In the genomic region with DNA sequence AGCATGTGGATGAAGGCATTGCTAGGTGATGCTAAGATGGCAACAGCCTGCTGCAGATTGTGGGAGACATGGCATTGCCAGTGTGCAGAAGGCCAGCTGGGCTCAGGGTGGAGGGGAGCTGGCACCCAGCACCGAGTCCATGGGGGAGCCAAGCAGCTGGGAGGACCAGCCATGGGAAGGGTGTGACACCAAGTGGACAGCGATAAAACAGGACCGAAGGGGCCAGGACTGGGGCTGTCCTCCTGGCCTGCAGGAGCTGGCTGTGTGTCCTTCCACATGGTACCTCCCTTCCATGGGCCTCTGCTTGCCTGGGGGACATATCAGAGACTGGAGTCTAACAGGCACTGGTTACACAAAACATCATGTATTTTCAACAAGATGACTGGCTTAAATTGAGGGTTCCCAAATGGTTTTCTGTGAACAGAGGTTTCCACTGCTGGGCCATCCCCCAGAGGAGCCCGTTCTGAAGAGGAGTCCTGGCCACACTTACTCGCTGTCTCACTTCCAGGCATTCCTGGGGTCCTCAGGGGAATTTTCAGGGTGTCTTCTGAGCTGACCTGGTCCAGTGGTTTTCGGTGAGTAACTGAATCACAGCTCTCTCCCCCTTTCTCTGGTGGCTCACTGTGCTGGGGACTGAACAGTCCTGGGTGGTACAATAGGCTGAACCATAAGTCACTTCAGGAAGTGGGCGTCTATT, we compare ENCODE assay signal across 1 cellular context.
TF ChIP-seq lines count a peak whose summit lies in the region.

No MANE protein-coding gene starts in this region.

TF ChIP-seq in GM23338, 12 proteins besides CTCF, POLR2A, EP300 and RAD21:
- TF ChIP-seq, protein P1, sequence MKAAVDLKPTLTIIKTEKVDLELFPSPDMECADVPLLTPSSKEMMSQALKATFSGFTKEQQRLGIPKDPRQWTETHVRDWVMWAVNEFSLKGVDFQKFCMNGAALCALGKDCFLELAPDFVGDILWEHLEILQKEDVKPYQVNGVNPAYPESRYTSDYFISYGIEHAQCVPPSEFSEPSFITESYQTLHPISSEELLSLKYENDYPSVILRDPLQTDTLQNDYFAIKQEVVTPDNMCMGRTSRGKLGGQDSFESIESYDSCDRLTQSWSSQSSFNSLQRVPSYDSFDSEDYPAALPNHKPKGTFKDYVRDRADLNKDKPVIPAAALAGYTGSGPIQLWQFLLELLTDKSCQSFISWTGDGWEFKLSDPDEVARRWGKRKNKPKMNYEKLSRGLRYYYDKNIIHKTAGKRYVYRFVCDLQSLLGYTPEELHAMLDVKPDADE (IDR thresholded peaks at IDR 0.05): no peak
- no peak for TF ChIP-seq ZNF331 (CRISPR knock-in tag; IDR thresholded peaks at IDR 0.05; ENCODE audit: low read depth)
